18 cellular contexts compared by ENCODE assay signal in the genomic region with DNA sequence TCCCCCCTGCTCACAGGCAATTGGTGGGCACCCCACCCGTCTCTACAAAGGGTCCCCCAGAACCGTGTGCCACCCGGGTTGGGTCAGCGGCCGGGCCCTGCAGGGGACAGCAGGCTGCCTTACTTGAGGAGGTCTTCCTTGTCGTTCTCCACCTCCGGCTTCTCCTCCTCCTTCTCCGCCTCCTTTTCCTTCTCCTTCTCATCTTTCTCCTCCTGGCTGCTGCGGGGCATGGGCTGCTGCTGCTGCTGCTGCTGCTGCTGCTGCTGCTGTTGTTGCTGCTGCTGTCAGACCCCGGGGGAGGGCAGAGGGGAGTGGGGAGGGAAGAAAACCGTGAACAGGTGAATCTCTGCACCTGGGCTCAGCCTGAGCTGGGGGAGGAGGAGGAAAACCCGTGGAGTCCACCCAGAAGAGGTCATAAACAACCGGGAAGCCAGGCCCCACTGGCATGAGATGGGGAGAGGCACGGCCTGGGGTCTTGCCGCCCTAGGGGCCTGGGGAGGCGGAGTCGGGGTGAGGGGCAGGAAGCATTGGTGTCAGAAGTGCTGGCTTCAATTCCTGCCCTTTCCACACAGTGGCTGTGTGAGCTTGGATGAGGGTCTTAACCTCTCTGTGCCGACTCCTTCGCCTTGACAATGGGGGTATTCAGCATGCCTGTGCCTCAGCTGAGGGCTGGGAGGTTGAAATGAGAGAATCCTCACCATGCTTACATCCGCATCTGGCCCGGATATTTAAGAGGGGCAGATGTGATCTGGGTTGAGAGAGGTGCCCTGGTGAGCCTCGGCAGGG.
DNase-seq lines count a peak whose midpoint lies in the region; ATAC-seq, FAIRE-seq and TF ChIP-seq lines count a peak whose summit lies in the region.
"Had no signal": no experiment of that assay in that cellular context is flagged by ENCODE, and none has a peak within 500 bp of the region (broad histone marks: within the 10 kb centered on the region; RNA-seq: fewer than 3 reads in every experiment).

No MANE protein-coding gene starts in this region.

- intact Hi-C loops in ascending aorta (cut with DNase I) = no loop called here

- TF ChIP-seq CTCF in ascending aorta (IDR thresholded peaks at IDR 0.05) = no peak

- no peak overlapping the region for H3K4me3 Mint-ChIP-seq in stimulated activated effector memory CD8-positive, alpha-beta T cell treated with anti-CD3 and anti-CD28 coated beads, Interleukin-12 subunit alpha, Interleukin-12 subunit beta, amount 100 ng/mL, for 72 hours
- H3K4me3 Mint-ChIP-seq: activated naive CD8-positive, alpha-beta T cell treated with anti-CD3 and anti-CD28 coated beads for 36 hours; B cell; naive B cell had no signal

- H3K4me1 ChIP-seq in HUES64 (ENCODE audit: insufficient read depth, low read length) (0 out of 2 replicates have a peak, but pooled peaks cover 4% of the 10 kb centered on the region), ascending aorta (peaks cover 15 to 46% of the 10 kb centered on the region in 2 donors)
- H3K4me1 ChIP-seq: SJSA1 had no signal

- H3K4me3 ChIP-seq in HUES64 (ENCODE audit: low read length) (no peak overlapping the region), ascending aorta (no peak overlapping the region)
- H3K4me3 ChIP-seq: SJSA1 had no signal

- H3K36me3 Mint-ChIP-seq in stimulated activated effector memory CD8-positive, alpha-beta T cell treated with anti-CD3 and anti-CD28 coated beads, Interleukin-12 subunit alpha, Interleukin-12 subunit beta, amount 100 ng/mL, for 72 hours = peaks cover 55% of the 10 kb centered on the region

- H3K9me3 ChIP-seq in HUES64 (ENCODE audit: insufficient read depth, low read depth, low read length) (no peaks in the 10 kb centered on the region), ascending aorta (no peaks in the 10 kb centered on the region)
- H3K9me3 ChIP-seq: SJSA1 had no signal

- H3K27ac ChIP-seq in HUES64 (ENCODE audit: low read depth, low read length) = 0 out of 2 replicates have a peak overlapping the region, but pooled peaks have one; percentile 30
- H3K27ac ChIP-seq in ascending aorta = peak overlapping the region; percentile 39 to 41
- H3K27ac ChIP-seq: SJSA1 had no signal

- FAIRE-seq in GM12891 (lab: Jason Lieb, UNC) = no peak
- FAIRE-seq: GM18507 had no signal

- H3K4me1 Mint-ChIP-seq in stimulated activated effector memory CD8-positive, alpha-beta T cell treated with anti-CD3 and anti-CD28 coated beads, Interleukin-12 subunit alpha, Interleukin-12 subunit beta, amount 100 ng/mL, for 72 hours = peaks cover 34% of the 10 kb centered on the region
- H3K4me1 Mint-ChIP-seq: activated naive CD8-positive, alpha-beta T cell treated with anti-CD3 and anti-CD28 coated beads for 36 hours had no signal

- H3K27me3 ChIP-seq in HUES64 (ENCODE audit: insufficient read depth, low read length) (no peaks in the 10 kb centered on the region), ascending aorta (no peaks in the 10 kb centered on the region)
- H3K27me3 ChIP-seq: SJSA1 had no signal

- H3K36me3 ChIP-seq in HUES64 (ENCODE audit: insufficient read depth, low read length) = peaks cover 39% of the 10 kb centered on the region
- H3K36me3 ChIP-seq in ascending aorta = peaks cover 32 to 46% of the 10 kb centered on the region in 2 donors

- H3K9me3 Mint-ChIP-seq in stimulated activated effector memory CD8-positive, alpha-beta T cell treated with anti-CD3 and anti-CD28 coated beads, Interleukin-12 subunit alpha, Interleukin-12 subunit beta, amount 100 ng/mL, for 72 hours = no peaks in the 10 kb centered on the region
- H3K9me3 Mint-ChIP-seq: activated naive CD8-positive, alpha-beta T cell treated with anti-CD3 and anti-CD28 coated beads for 36 hours; naive B cell had no signal

- TF ChIP-seq POLR2A in GM12891 (IDR thresholded peaks at IDR 0.05; ENCODE audit: low read depth, low read length) = no peak

- DNase-seq in ascending aorta (ENCODE audit: low spot score in 2 of 2) (no peak), left kidney (ENCODE audit: low read depth, low spot score) (peak; percentile 89), GM12891 (ENCODE audit: insufficient read length, low spot score) (no peak), D341Med (ENCODE audit: low spot score) (no peak), NCI-H524 (lab: John Stamatoyannopoulos, UW) (no peak)
- DNase-seq in stimulated activated effector memory CD8-positive, alpha-beta T cell treated with anti-CD3 and anti-CD28 coated beads, Interleukin-12 subunit alpha, Interleukin-12 subunit beta, amount 100 ng/mL, for 72 hours (ENCODE audit: low spot score in 2 of 2) = no peak
- DNase-seq: activated CD4-positive, alpha-beta T cell treated with anti-CD3 and anti-CD28 coated beads for 48 hours; activated naive CD8-positive, alpha-beta T cell treated with anti-CD3 and anti-CD28 coated beads for 36 hours; activated T-cell treated with anti-CD3 and anti-CD28 coated beads, Interleukin-2, amount 50 U/mL, for 1 hour; naive B cell; NCI-H1092 treated with DMSO at 0.1 percent for 48 hours; stimulated activated CD4-positive, alpha-beta T cell treated with anti-CD3 and anti-CD28 coated beads, Interleukin-4, amount 100 ng/mL, for 24 hours; T-helper 9 cell had no signal

- no peak for ATAC-seq in stimulated activated effector memory CD8-positive, alpha-beta T cell treated with anti-CD3 and anti-CD28 coated beads, Interleukin-12 subunit alpha, Interleukin-12 subunit beta, amount 100 ng/mL, for 72 hours
- ATAC-seq in HG02852 (IDR thresholded peaks at IDR 0.05; ENCODE audit: unreplicated experiment) = no peak

- peak overlapping the region; percentile 88 for H3K27ac Mint-ChIP-seq in stimulated activated effector memory CD8-positive, alpha-beta T cell treated with anti-CD3 and anti-CD28 coated beads, Interleukin-12 subunit alpha, Interleukin-12 subunit beta, amount 100 ng/mL, for 72 hours
- H3K27ac Mint-ChIP-seq: activated naive CD8-positive, alpha-beta T cell treated with anti-CD3 and anti-CD28 coated beads for 36 hours; B cell had no signal

- H3K9ac ChIP-seq in HUES64 (ENCODE audit: low read depth, low read length) = no peak overlapping the region

- 44% methylated on average over 22 of the region's 22 CpGs for WGBS in HUES64

TF ChIP-seq in GM12891, 5 proteins besides CTCF, POLR2A, EP300 and RAD21:
- TF ChIP-seq POU2F2 (IDR thresholded peaks at IDR 0.05; ENCODE audit: low read depth, low read length) (no peak), PAX5 (IDR thresholded peaks at IDR 0.05; ENCODE audit: insufficient read depth, low read length, severe bottlenecking) (no peak), SPI1 (IDR thresholded peaks at IDR 0.05; ENCODE audit: low read depth, low read length) (no peak), POLR2AphosphoS5 (IDR thresholded peaks at IDR 0.05; ENCODE audit: low read depth, low read length) (no peak), TAF1 (IDR thresholded peaks at IDR 0.05; ENCODE audit: low read depth, low read length) (no peak)
